1 cellular context compared by ENCODE assay signal in genomic region chr2:1091895-1092585, GRCh38.
TF ChIP-seq lines count a peak whose summit lies in the region.

No MANE protein-coding gene starts in this region.

TF ChIP-seq in IMR-90, 13 proteins besides CTCF, POLR2A, EP300 and RAD21:
- TF ChIP-seq MAFK (IDR thresholded peaks at IDR 0.05; ENCODE audit: low read depth, low read length) (no peak), CHD1 (IDR thresholded peaks at IDR 0.05; ENCODE audit: low read depth, low read length) (no peak), MXI1 (IDR thresholded peaks at IDR 0.05; ENCODE audit: borderline replicate concordance, low read depth, low read length) (no peak), ELK1 (IDR thresholded peaks at IDR 0.05; ENCODE audit: borderline replicate concordance, low read depth, low read length) (no peak), NFE2L2 (IDR thresholded peaks at IDR 0.05; ENCODE audit: low read depth, low read length) (no peak), FOS (IDR thresholded peaks at IDR 0.05; ENCODE audit: low read depth, low read length) (no peak), RFX5 (IDR thresholded peaks at IDR 0.05; ENCODE audit: low read depth, low read length) (no peak), RCOR1 (IDR thresholded peaks at IDR 0.05; ENCODE audit: insufficient replicate concordance, low read length) (no peak)
TF ChIP-seq in IMR-90: peak in this region for 0.
